9 cellular contexts compared by ENCODE assay signal in genomic region chr13:37869506-37869755, GRCh38. TPM values are rescaled to one million over a fixed set of nuclear protein-coding genes. Genes with fewer than 3 reads are reported as not detected.
DNase-seq lines count a peak whose midpoint lies in the region; ATAC-seq, FAIRE-seq and TF ChIP-seq lines count a peak whose summit lies in the region.
"Had no signal": no experiment of that assay in that cellular context is flagged by ENCODE, and none has a peak within 500 bp of the region (broad histone marks: within the 10 kb centered on the region; RNA-seq: fewer than 3 reads in every experiment).

No MANE protein-coding gene starts in this region.

- no peaks in the 10 kb centered on the region for H3K36me3 ChIP-seq in bronchial epithelial cell (ENCODE audit: control insufficient read depth, insufficient read depth, low read length)

- H3K9me3 Mint-ChIP-seq in stimulated activated naive B cell treated with anti-CD40 and anti-IgM and Interleukin-4, amounts not matched to agents 10 μg/mL and 1 μg/mL and 100 μg/mL, for 72 hours: peaks cover 1 to 3% of the 10 kb centered on the region in 2 donors

- H3K27me3 Mint-ChIP-seq in stimulated activated naive B cell treated with anti-CD40 and anti-IgM and Interleukin-4, amounts not matched to agents 10 μg/mL and 1 μg/mL and 100 μg/mL, for 72 hours: peaks cover 26 to 34% of the 10 kb centered on the region in 2 donors

- H3K4me1 Mint-ChIP-seq in stimulated activated naive B cell treated with anti-CD40 and anti-IgM and Interleukin-4, amounts not matched to agents 10 μg/mL and 1 μg/mL and 100 μg/mL, for 72 hours: peaks cover 6 to 16% of the 10 kb centered on the region in 2 donors

- H3K36me3 Mint-ChIP-seq in stimulated activated naive B cell treated with anti-CD40 and anti-IgM and Interleukin-4, amounts not matched to agents 10 μg/mL and 1 μg/mL and 100 μg/mL, for 72 hours: no peaks in the 10 kb centered on the region

- H3K4me3 Mint-ChIP-seq in stimulated activated naive B cell treated with anti-CD40 and anti-IgM and Interleukin-4, amounts not matched to agents 10 μg/mL and 1 μg/mL and 100 μg/mL, for 72 hours: peak overlapping the region; percentile 5 to 23

- H3K27me3 ChIP-seq in bronchial epithelial cell (ENCODE audit: control insufficient read depth, insufficient read depth, low read length): peaks cover 14% of the 10 kb centered on the region

- peak overlapping the region; percentile 28 for H3K4me3 ChIP-seq in bronchial epithelial cell (ENCODE audit: low read depth, low read length)
- no peak overlapping the region for H3K4me3 ChIP-seq in lower leg skin (ENCODE audit: low read depth, poor library complexity, severe bottlenecking)

- WGBS in lower leg skin, 2 donors: 2 to 3% methylated on average over 19 of the region's 19 CpGs

- no peak for ATAC-seq in stimulated activated naive B cell treated with anti-CD40 and anti-IgM and Interleukin-4, amounts not matched to agents 10 μg/mL and 1 μg/mL and 100 μg/mL, for 72 hours (replicated peaks)
- ATAC-seq: activated naive CD4-positive, alpha-beta T cell treated with anti-CD3 and anti-CD28 coated beads, Interleukin-2, amount 50 U/mL, for 72 hours had no signal

- DNase-seq in LHCN-M2 (ENCODE audit: low read depth) (peak; percentile 23), bronchial epithelial cell (ENCODE audit: low read depth) (no peak), kidney tubule cell (ENCODE audit: low spot score) (peak; percentile 28), lower leg skin (ENCODE audit: low spot score in 2 of 2) (no peak), MV-4-11 (lab: John Stamatoyannopoulos, UW) (no peak), cerebellar nuclear complex (lab: John Stamatoyannopoulos, UW) (no peak)
- DNase-seq in stimulated activated naive B cell treated with anti-CD40 and anti-IgM and Interleukin-4, amounts not matched to agents 10 μg/mL and 1 μg/mL and 100 μg/mL, for 72 hours: no peak
- no peak for DNase-seq in activated T-cell treated with anti-CD3 and anti-CD28 coated beads, Interleukin-2, amount 50 U/mL, for 48 hours

- no peak for FAIRE-seq in bronchial epithelial cell (lab: Jason Lieb, UNC)

- intact Hi-C loops in lower leg skin (cut with DNase I; ENCODE audit: low total_unique reads): no loop called here

- H3K27ac Mint-ChIP-seq in stimulated activated naive B cell treated with anti-CD40 and anti-IgM and Interleukin-4, amounts not matched to agents 10 μg/mL and 1 μg/mL and 100 μg/mL, for 72 hours: no peak overlapping the region
- H3K27ac Mint-ChIP-seq: activated naive CD4-positive, alpha-beta T cell treated with anti-CD3 and anti-CD28 coated beads, Interleukin-2, amount 50 U/mL, for 72 hours had no signal

- TF ChIP-seq CTCF in bronchial epithelial cell (IDR thresholded peaks at IDR 0.05; ENCODE audit: insufficient read depth, low read length, severe bottlenecking): no peak
- no peak for TF ChIP-seq CTCF in lower leg skin (IDR thresholded peaks at IDR 0.05)

- no peak for TF ChIP-seq POLR2A in lower leg skin (IDR thresholded peaks at IDR 0.05)

RNA-seq across cellular contexts. Expression of gene TRPC4, which starts 0.1 kb away (rescaled TPM):
- total RNA-seq in LHCN-M2 (2014; rRNA removed) (0.26 and 1.1 TPM in 2 replicates), bronchial epithelial cell (0.26 TPM in 1 of 2 replicates, not detected in the other), lower leg skin (under 1 TPM in 1 of 4 donors, not detected in 3; 0.39 TPM)
- 0.69 TPM for polyA plus RNA-seq in LHCN-M2 (2012)
- total RNA-seq: activated naive CD4-positive, alpha-beta T cell treated with anti-CD3 and anti-CD28 coated beads, Interleukin-2, amount 50 U/mL, for 72 hours had no signal

Comparison
In these comparisons a context has a peak if more than half of its experiments do, and no peak if none do; other contexts are left out.
1. DNase-seq: peak in LHCN-M2 (single experiment) and kidney tubule cell (single experiment); none in bronchial epithelial cell (single experiment), stimulated activated naive B cell treated with anti-CD40 and anti-IgM and Interleukin-4, amounts not matched to agents 10 μg/mL and 1 μg/mL and 100 μg/mL, for 72 hours (single experiment), lower leg skin (0 of 2), MV-4-11 (single experiment), cerebellar nuclear complex (0 of 2) and activated T-cell treated with anti-CD3 and anti-CD28 coated beads, Interleukin-2, amount 50 U/mL, for 48 hours (0 of 2).